In the genomic region with DNA sequence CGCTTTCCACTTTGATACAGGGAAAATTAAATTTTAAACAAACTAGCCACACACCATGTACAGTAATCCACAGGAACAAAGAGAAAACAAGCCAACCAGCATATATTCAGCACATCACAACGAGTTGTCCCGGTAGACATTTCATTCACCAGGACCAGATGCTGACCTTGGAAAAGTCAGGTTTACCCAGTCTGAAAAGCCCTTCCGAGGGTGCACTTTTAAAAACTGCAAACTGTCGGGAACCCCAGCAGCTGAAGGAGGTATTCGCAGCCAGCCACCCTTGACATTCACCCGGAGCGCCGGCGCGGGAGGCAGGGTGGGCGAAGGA, we compare ENCODE assay signal across 17 cellular contexts. TPM values are rescaled to one million over a fixed set of nuclear protein-coding genes. Genes with fewer than 3 reads are reported as not detected.
DNase-seq lines count a peak whose midpoint lies in the region; ATAC-seq, FAIRE-seq and TF ChIP-seq lines count a peak whose summit lies in the region.
"Had no signal": no experiment of that assay in that cellular context is flagged by ENCODE, and none has a peak within 500 bp of the region (broad histone marks: within the 10 kb centered on the region; RNA-seq: fewer than 3 reads in every experiment).

No MANE protein-coding gene starts in this region.

- CTCF ChIA-PET in activated naive CD4-positive, alpha-beta T cell treated with anti-CD3 and anti-CD28 coated beads, Interleukin-2, amount 10 ng/mL, durations not matched to agents 7 days and 5 days (lab: Charles Lee) = no interaction called here
- CTCF ChIA-PET in activated CD4-positive, alpha-beta memory T cell treated with anti-CD3 and anti-CD28 coated beads for 36 hours (lab: Charles Lee) = interaction anchor here (1.0 to 3.6 kb wide), 2 partner anchors 102 to 212 kb away, joined by 4 to 18 read pairs; partner anchors contain the start of gene C1orf52

- no peak for ATAC-seq in GM18517 (IDR thresholded peaks at IDR 0.05; ENCODE audit: unreplicated experiment)
- ATAC-seq in GM21381 (IDR thresholded peaks at IDR 0.05; ENCODE audit: unreplicated experiment) = no peak
- no peak for ATAC-seq in GM19351 (IDR thresholded peaks at IDR 0.05; ENCODE audit: unreplicated experiment)

- WGBS in testis, 2 donors = 19 to 25% methylated on average over 12 of the region's 12 CpGs

- no peaks in the 10 kb centered on the region for H4K20me1 ChIP-seq in keratinocyte (ENCODE audit: control insufficient read depth, extremely low read depth, insufficient read depth, low read length)

- H3K9me3 ChIP-seq in keratinocyte (ENCODE audit: control insufficient read depth, low read depth, low read length) (no peaks in the 10 kb centered on the region), testis (no peaks in the 10 kb centered on the region)
- H3K9me3 ChIP-seq: BE2C, esophagus muscularis mucosa had no signal

- FAIRE-seq in keratinocyte (lab: Jason Lieb, UNC) = peak; percentile 17
- FAIRE-seq: RCC 7860, small intestine had no signal

- dilution Hi-C loops in keratinocyte (cut with MboI; ENCODE audit: extremely low pct_ligation_motif_present, low sequenced_read_pairs) = no loop called here

- H3K4me1 ChIP-seq in keratinocyte (ENCODE audit: control insufficient read depth, extremely low read depth, insufficient read depth, low read length) (no peaks in the 10 kb centered on the region), testis (peaks cover 4% of the 10 kb centered on the region)
- H3K4me1 ChIP-seq: BE2C had no signal

- TF ChIP-seq CTCF in keratinocyte (optimal IDR thresholded peaks at IDR 0.05 in 1 of 3, IDR thresholded peaks at IDR 0.05 in 1 of 3, conservative IDR thresholded peaks at IDR 0.05 in 1 of 3; ENCODE audit: extremely low read depth in 1 of 3, insufficient read depth in 2 of 3, low read length in 3 of 3) (no peak), testis (IDR thresholded peaks at IDR 0.05) (no peak)

- peaks cover 12% of the 10 kb centered on the region for H3K36me3 Mint-ChIP-seq in activated naive CD4-positive, alpha-beta T cell treated with anti-CD3 and anti-CD28 coated beads, Interleukin-2, amount 10 ng/mL, durations not matched to agents 7 days and 5 days
- H3K36me3 Mint-ChIP-seq in activated CD4-positive, alpha-beta memory T cell treated with anti-CD3 and anti-CD28 coated beads for 36 hours = no peaks in the 10 kb centered on the region

- H3K9me3 Mint-ChIP-seq in activated naive CD4-positive, alpha-beta T cell treated with anti-CD3 and anti-CD28 coated beads, Interleukin-2, amount 10 ng/mL, durations not matched to agents 7 days and 5 days = no peaks in the 10 kb centered on the region
- H3K9me3 Mint-ChIP-seq in activated CD4-positive, alpha-beta memory T cell treated with anti-CD3 and anti-CD28 coated beads for 36 hours = no peaks in the 10 kb centered on the region

- H3K27ac ChIP-seq in keratinocyte (ENCODE audit: control insufficient read depth, insufficient read depth, low read length) (no peak overlapping the region), testis (no peak overlapping the region)
- H3K27ac ChIP-seq: esophagus muscularis mucosa, VCaP had no signal

- peak overlapping the region; percentile 69 for H3K4me2 ChIP-seq in keratinocyte (ENCODE audit: control insufficient read depth, extremely low read depth, insufficient read depth, low read depth, low read length)

- H3K27me3 ChIP-seq in keratinocyte (ENCODE audit: control insufficient read depth, extremely low read depth, insufficient read depth, low read length) (peaks cover 8% of the 10 kb centered on the region), testis (no peaks in the 10 kb centered on the region)

- no peak for TF ChIP-seq POLR2A in testis (IDR thresholded peaks at IDR 0.05)

- H2AFZ ChIP-seq in keratinocyte (ENCODE audit: control insufficient read depth, low read length) = no peak overlapping the region

- H3K4me3 ChIP-seq in keratinocyte (ENCODE audit: control insufficient read depth in 2 of 3, extremely low read depth in 1 of 3, insufficient read depth in 2 of 3, low read depth in 1 of 3, low read length in 3 of 3) (no peak overlapping the region), testis (peak overlapping the region; percentile 50 to 51)

- POLR2A ChIA-PET in activated CD4-positive, alpha-beta memory T cell treated with anti-CD3 and anti-CD28 coated beads for 36 hours (lab: Charles Lee) = interaction anchor here (0.7 to 0.9 kb wide), 2 partner anchors 229 to 320 kb away, joined by 3 to 4 read pairs; no protein-coding TSS in a partner anchor

- intact Hi-C loops in activated CD4-positive, alpha-beta memory T cell treated with anti-CD3 and anti-CD28 coated beads for 36 hours (cut with micrococcal nuclease) = loop anchor here (10.0 kb wide), 1 partner anchor 188 kb away; no protein-coding TSS in a partner anchor
- intact Hi-C loops in testis (cut with DNase I; ENCODE audit: low total_unique reads) = no loop called here

- H3K79me2 ChIP-seq in keratinocyte (ENCODE audit: control insufficient read depth, insufficient read depth, low read length) = no peaks in the 10 kb centered on the region

- peak overlapping the region; percentile 45 for H3K27ac Mint-ChIP-seq in activated naive CD4-positive, alpha-beta T cell treated with anti-CD3 and anti-CD28 coated beads, Interleukin-2, amount 10 ng/mL, durations not matched to agents 7 days and 5 days
- no peak overlapping the region for H3K27ac Mint-ChIP-seq in activated CD4-positive, alpha-beta memory T cell treated with anti-CD3 and anti-CD28 coated beads for 36 hours

- H3K4me3 Mint-ChIP-seq in activated naive CD4-positive, alpha-beta T cell treated with anti-CD3 and anti-CD28 coated beads, Interleukin-2, amount 10 ng/mL, durations not matched to agents 7 days and 5 days = peak overlapping the region; percentile 62
- H3K4me3 Mint-ChIP-seq in activated CD4-positive, alpha-beta memory T cell treated with anti-CD3 and anti-CD28 coated beads for 36 hours = peak overlapping the region; percentile 39

- H3K9me1 ChIP-seq in keratinocyte (ENCODE audit: control insufficient read depth, extremely low read depth, insufficient read depth, low read length) = no peaks in the 10 kb centered on the region

- peaks cover 36% of the 10 kb centered on the region for H3K4me1 Mint-ChIP-seq in activated naive CD4-positive, alpha-beta T cell treated with anti-CD3 and anti-CD28 coated beads, Interleukin-2, amount 10 ng/mL, durations not matched to agents 7 days and 5 days
- peaks cover 17% of the 10 kb centered on the region for H3K4me1 Mint-ChIP-seq in activated CD4-positive, alpha-beta memory T cell treated with anti-CD3 and anti-CD28 coated beads for 36 hours (ENCODE audit: low read depth)

- DNase-seq in activated naive CD4-positive, alpha-beta T cell treated with anti-CD3 and anti-CD28 coated beads, Interleukin-2, amount 10 ng/mL, durations not matched to agents 7 days and 5 days = no peak
- DNase-seq in activated naive CD4-positive, alpha-beta T cell (lab: John Stamatoyannopoulos, UW) = no peak
- no peak for DNase-seq in activated CD4-positive, alpha-beta memory T cell treated with anti-CD3 and anti-CD28 coated beads for 36 hours
- DNase-seq in keratinocyte (ENCODE audit: low read depth, low spot score) (no peak), testis (no peak)
- DNase-seq: amygdala; BE2C; NCI-H1930; stimulated activated CD8-positive, alpha-beta memory T cell treated with anti-CD3 and anti-CD28 coated beads, Interleukin-4, amount 100 ng/mL, for 48 hours had no signal

- H3K36me3 ChIP-seq in keratinocyte (ENCODE audit: control insufficient read depth in 2 of 2, extremely low read depth in 1 of 2, insufficient read depth in 2 of 2, low read length in 2 of 2) (no peaks in the 10 kb centered on the region), testis (ENCODE audit: low read depth, missing control alignments) (no peaks in the 10 kb centered on the region)
- H3K36me3 ChIP-seq: BE2C, esophagus muscularis mucosa had no signal

- H3K9ac ChIP-seq in keratinocyte (ENCODE audit: control insufficient read depth, extremely low read depth, insufficient read depth, low read length) = no peak overlapping the region

- peaks cover 58% of the 10 kb centered on the region for H3K27me3 Mint-ChIP-seq in activated naive CD4-positive, alpha-beta T cell treated with anti-CD3 and anti-CD28 coated beads, Interleukin-2, amount 10 ng/mL, durations not matched to agents 7 days and 5 days
- H3K27me3 Mint-ChIP-seq in activated CD4-positive, alpha-beta memory T cell treated with anti-CD3 and anti-CD28 coated beads for 36 hours = peaks cover 39% of the 10 kb centered on the region

RNA-seq across cellular contexts. Expression of gene MCOLN3, which starts 1.2 kb away (rescaled TPM):
- total RNA-seq in activated CD4-positive, alpha-beta memory T cell treated with anti-CD3 and anti-CD28 coated beads for 36 hours = under 1 TPM; 0.22 to 0.62 TPM
- 5.5 to 16.2 TPM (median 15.4 TPM) in 3 replicates for polyA plus RNA-seq in keratinocyte
- 2.6 TPM for polyA plus RNA-seq in keratinocyte (2011; ENCODE audit: low read depth)
- polyA plus RNA-seq in keratinocyte (2011; cell fraction: cytosol; rRNA removed) = 2.6 and 6.8 TPM in 2 replicates
- polyA plus RNA-seq in keratinocyte (2011; cell fraction: nucleus; rRNA removed) = 35.3 and 40.8 TPM in 2 replicates
- 2.2 and 3.5 TPM in 2 replicates for polyA plus RNA-seq in keratinocyte (2012; ENCODE audit: low replicate concordance)
- polyA minus RNA-seq in keratinocyte = 0.59 to 7.7 TPM (median 6.9 TPM) in 3 replicates
- 2.9 TPM for polyA minus RNA-seq in keratinocyte (2011; cell fraction: cytosol; rRNA and poly(A)+ RNA removed)
- 9.2 and 17.8 TPM in 2 replicates for polyA minus RNA-seq in keratinocyte (2011; cell fraction: nucleus; rRNA and poly(A)+ RNA removed)
- total RNA-seq in testis = 1 to 10 TPM; 4.4 to 5.1 TPM
- 2.5 TPM for polyA plus RNA-seq in testis (ENCODE audit: insufficient read depth, low read depth, low replicate concordance)
- total RNA-seq: lung microvascular endothelial cell had no signal

RNA-seq across cellular contexts. Expression of gene MCOLN2, which starts 50.2 kb away (rescaled TPM):
- 10 to 100 TPM; 42.1 to 43.2 TPM for total RNA-seq in activated CD4-positive, alpha-beta memory T cell treated with anti-CD3 and anti-CD28 coated beads for 36 hours
- polyA plus RNA-seq in keratinocyte (0.05 to 0.14 TPM (median 0.12 TPM) in 3 replicates), testis (ENCODE audit: insufficient read depth, low read depth, low replicate concordance) (6.3 TPM)
- polyA plus RNA-seq in keratinocyte (2011; ENCODE audit: low read depth) = not detected
- polyA plus RNA-seq in keratinocyte (2011; cell fraction: cytosol; rRNA removed) = 0.03 and 0.05 TPM in 2 replicates
- polyA plus RNA-seq in keratinocyte (2011; cell fraction: nucleus; rRNA removed) = 0.27 and 0.60 TPM in 2 replicates
- polyA plus RNA-seq in keratinocyte (2012; ENCODE audit: low replicate concordance) = not detected in 2 replicates
- 0.51 TPM in 1 of 3 replicates, not detected in the others for polyA minus RNA-seq in keratinocyte
- polyA minus RNA-seq in keratinocyte (2011; cell fraction: cytosol; rRNA and poly(A)+ RNA removed) = not detected
- polyA minus RNA-seq in keratinocyte (2011; cell fraction: nucleus; rRNA and poly(A)+ RNA removed) = 0.23 TPM in 1 of 2 replicates, not detected in the other
- 1 to 10 TPM; 2.5 to 3.2 TPM for total RNA-seq in testis
- total RNA-seq: lung microvascular endothelial cell had no signal

Comparison
In these comparisons a context has a peak if more than half of its experiments do, and no peak if none do; other contexts are left out.
1. H3K4me3 ChIP-seq: peak in testis (2 of 2); none in keratinocyte (0 of 3).
2. RNA of gene MCOLN2, which starts 50.2 kb away (total RNA-seq): 42.1 to 43.2 TPM in activated CD4-positive, alpha-beta memory T cell treated with anti-CD3 and anti-CD28 coated beads for 36 hours; 2.5 to 3.2 TPM in testis; every median in the first group is over 10 times any median in the second.